21 cellular contexts compared by ENCODE assay signal in the genomic region with DNA sequence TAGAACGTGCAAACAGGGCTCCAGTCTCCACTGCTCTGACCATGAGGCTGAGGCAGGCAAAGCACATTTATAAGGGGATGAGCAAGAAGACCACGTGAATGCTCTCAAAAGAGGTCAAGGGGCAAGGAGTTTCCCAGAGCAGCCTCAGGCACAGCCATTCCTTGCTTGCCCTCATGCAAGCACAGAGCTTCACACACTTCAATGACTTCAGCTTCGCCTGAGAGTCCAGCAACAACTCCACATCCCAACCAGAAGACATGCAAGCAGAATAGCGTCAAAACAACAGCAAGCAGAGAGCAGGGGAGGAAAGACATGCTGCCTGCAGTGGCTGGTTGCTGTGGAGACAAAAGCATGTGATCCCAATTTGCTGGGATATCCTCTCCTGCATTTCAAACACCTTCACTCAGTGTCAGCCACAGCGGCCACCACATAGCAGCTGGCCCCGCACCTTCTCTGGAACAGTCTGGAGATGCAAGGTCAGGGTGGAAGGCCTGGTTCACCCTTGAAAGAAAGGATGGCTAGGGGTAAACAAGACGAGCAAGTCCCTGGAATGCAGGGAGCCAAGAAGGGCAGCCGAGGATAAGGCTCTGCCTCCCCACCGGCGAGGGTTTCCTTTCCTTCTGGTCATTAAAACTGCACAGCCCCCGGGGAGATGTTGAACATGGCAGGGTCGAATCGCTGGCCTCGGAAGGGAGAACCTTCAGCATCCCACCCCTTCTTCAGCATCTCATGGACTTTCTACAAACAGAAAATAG.
A peak's percentile ranks its signal among the peaks of the same experiment; 100 is the strongest.
DNase-seq lines count a peak whose midpoint lies in the region; ATAC-seq and TF ChIP-seq lines count a peak whose summit lies in the region.
"Had no signal": no experiment of that assay in that cellular context is flagged by ENCODE, and none has a peak within 500 bp of the region (broad histone marks: within the 10 kb centered on the region; RNA-seq: fewer than 3 reads in every experiment).

No MANE protein-coding gene starts in this region.

- H3K4me3 Mint-ChIP-seq in activated naive CD4-positive, alpha-beta T cell treated with anti-CD3 and anti-CD28 coated beads, Interleukin-2, amount 10 ng/mL, durations not matched to agents 7 days and 5 days = no peak overlapping the region
- H3K4me3 Mint-ChIP-seq: CD4-positive, alpha-beta memory T cell; mesothelial cell of epicardium; stimulated activated memory B cell treated with anti-CD40 and anti-IgM and Interleukin-4, amounts not matched to agents 10 μg/mL and 1 μg/mL and 100 μg/mL, for 72 hours had no signal

- no peaks in the 10 kb centered on the region for H3K9me3 Mint-ChIP-seq in activated naive CD4-positive, alpha-beta T cell treated with anti-CD3 and anti-CD28 coated beads, Interleukin-2, amount 10 ng/mL, durations not matched to agents 7 days and 5 days
- no peaks in the 10 kb centered on the region for H3K9me3 Mint-ChIP-seq in activated naive CD4-positive, alpha-beta T cell treated with anti-CD3 and anti-CD28 coated beads, Interleukin-2, amount 50 U/mL, for 72 hours
- H3K9me3 Mint-ChIP-seq: CD4-positive, alpha-beta memory T cell; mesothelial cell of epicardium; stimulated activated memory B cell treated with anti-CD40 and anti-IgM and Interleukin-4, amounts not matched to agents 10 μg/mL and 1 μg/mL and 100 μg/mL, for 72 hours had no signal

- H3K4me3 ChIP-seq in dorsolateral prefrontal cortex (peak overlapping the region in 1 of 59 donors; percentile 1), lung (no peak overlapping the region)

- WGBS in lung, 2 donors = 85 to 90% methylated on average over 14 of the region's 14 CpGs

- H3K27me3 Mint-ChIP-seq in activated naive CD4-positive, alpha-beta T cell treated with anti-CD3 and anti-CD28 coated beads, Interleukin-2, amount 10 ng/mL, durations not matched to agents 7 days and 5 days = no peaks in the 10 kb centered on the region
- H3K27me3 Mint-ChIP-seq: CD4-positive, alpha-beta memory T cell; stimulated activated memory B cell treated with anti-CD40 and anti-IgM and Interleukin-4, amounts not matched to agents 10 μg/mL and 1 μg/mL and 100 μg/mL, for 72 hours had no signal

- H3K4me1 ChIP-seq in lung (ENCODE audit: control insufficient read depth in 2 of 2, insufficient read depth in 2 of 2, low read length in 2 of 2) = no peaks in the 10 kb centered on the region

- peaks cover 28% of the 10 kb centered on the region for H3K36me3 Mint-ChIP-seq in activated naive CD4-positive, alpha-beta T cell treated with anti-CD3 and anti-CD28 coated beads, Interleukin-2, amount 10 ng/mL, durations not matched to agents 7 days and 5 days
- H3K36me3 Mint-ChIP-seq in activated naive CD4-positive, alpha-beta T cell treated with anti-CD3 and anti-CD28 coated beads, Interleukin-2, amount 50 U/mL, for 72 hours = no peaks in the 10 kb centered on the region

- ATAC-seq in activated naive CD4-positive, alpha-beta T cell treated with anti-CD3 and anti-CD28 coated beads, Interleukin-2, amount 50 U/mL, for 72 hours = no peak
- ATAC-seq in lung (ENCODE audit: insufficient read depth, low FRiP score) = no peak
- no peak for ATAC-seq in GM18867 (IDR thresholded peaks at IDR 0.05; ENCODE audit: unreplicated experiment)
- ATAC-seq: HepG2; stimulated activated memory B cell treated with anti-CD40 and anti-IgM and Interleukin-4, amounts not matched to agents 10 μg/mL and 1 μg/mL and 100 μg/mL, for 72 hours had no signal

- DNase-seq in activated naive CD4-positive, alpha-beta T cell treated with anti-CD3 and anti-CD28 coated beads, Interleukin-2, amount 10 ng/mL, durations not matched to agents 7 days and 5 days = no peak
- DNase-seq in activated naive CD4-positive, alpha-beta T cell treated with anti-CD3 and anti-CD28 coated beads, Interleukin-2, amount 50 U/mL, for 72 hours (ENCODE audit: low spot score in 2 of 2) = no peak
- DNase-seq in dorsolateral prefrontal cortex = peak in 2 of 10 donors; percentile 50 to 61
- peak; percentile 26 for DNase-seq in lung (ENCODE audit: low spot score)
- peak; percentile 39 for DNase-seq in superior temporal gyrus (ENCODE audit: extremely low spot score)
- DNase-seq in AML-193 (lab: John Stamatoyannopoulos, UW) = no peak
- no peak for DNase-seq in activated CD4-positive, alpha-beta T cell treated with anti-CD3 and anti-CD28 coated beads for 4 hours
- DNase-seq: ACHN; activated gamma-delta T cell; aorta; CD4-positive, alpha-beta memory T cell; HCEC 1CT; MV-4-11; NCI-H2081; NCI-H524 treated with DMSO at 0.1 percent for 48 hours; OCI-M1; SK-N-SH had no signal

- H3K4me1 Mint-ChIP-seq in activated naive CD4-positive, alpha-beta T cell treated with anti-CD3 and anti-CD28 coated beads, Interleukin-2, amount 10 ng/mL, durations not matched to agents 7 days and 5 days = no peaks in the 10 kb centered on the region
- H3K4me1 Mint-ChIP-seq: mesothelial cell of epicardium; stimulated activated memory B cell treated with anti-CD40 and anti-IgM and Interleukin-4, amounts not matched to agents 10 μg/mL and 1 μg/mL and 100 μg/mL, for 72 hours had no signal

- CTCF ChIA-PET in activated naive CD4-positive, alpha-beta T cell treated with anti-CD3 and anti-CD28 coated beads, Interleukin-2, amount 10 ng/mL, durations not matched to agents 7 days and 5 days (lab: Charles Lee) = no interaction called here

- peak overlapping the region; percentile 20 for H3K27ac Mint-ChIP-seq in activated naive CD4-positive, alpha-beta T cell treated with anti-CD3 and anti-CD28 coated beads, Interleukin-2, amount 10 ng/mL, durations not matched to agents 7 days and 5 days
- peak overlapping the region in 1 of 2 donors; percentile 39 for H3K27ac Mint-ChIP-seq in activated naive CD4-positive, alpha-beta T cell treated with anti-CD3 and anti-CD28 coated beads, Interleukin-2, amount 50 U/mL, for 72 hours
- H3K27ac Mint-ChIP-seq: mesothelial cell of epicardium; stimulated activated memory B cell treated with anti-CD40 and anti-IgM and Interleukin-4, amounts not matched to agents 10 μg/mL and 1 μg/mL and 100 μg/mL, for 72 hours had no signal

- no peaks in the 10 kb centered on the region for H3K9me3 ChIP-seq in lung (ENCODE audit: control insufficient read depth in 2 of 2, insufficient read depth in 1 of 2, low read length in 1 of 2)
- H3K9me3 ChIP-seq: SK-N-SH had no signal

- TF ChIP-seq CTCF in dorsolateral prefrontal cortex (IDR thresholded peaks at IDR 0.05 in 54 of 56, conservative IDR thresholded peaks at IDR 0.05 in 2 of 56; ENCODE audit: low read depth in 1 of 56, partially characterized antibody in 56 of 56) (no peak), lung (IDR thresholded peaks at IDR 0.05; ENCODE audit: control extremely low read depth, extremely low read depth) (no peak)

- H3K36me3 ChIP-seq in lung (ENCODE audit: control insufficient read depth in 2 of 2, insufficient read depth in 2 of 2, low read length in 2 of 2) = peaks cover 19 to 58% of the 10 kb centered on the region in 2 donors

- H3K27ac ChIP-seq in dorsolateral prefrontal cortex (peak overlapping the region in 55 of 59 donors; percentile 20 to 91 (median 74)), lung (ENCODE audit: low read depth in 1 of 2, low read length in 1 of 2) (no peak overlapping the region)

- intact Hi-C loops in dorsolateral prefrontal cortex (cut with DNase I) = no loop called here

- no peaks in the 10 kb centered on the region for H3K27me3 ChIP-seq in dorsolateral prefrontal cortex
- no peaks in the 10 kb centered on the region for H3K27me3 ChIP-seq in lung (ENCODE audit: control insufficient read depth, insufficient read depth)

Comparison
In these comparisons a context has a peak if more than half of its experiments do, and no peak if none do; other contexts are left out.
1. DNase-seq: peak in lung (single experiment) and superior temporal gyrus (single experiment); none in activated naive CD4-positive, alpha-beta T cell treated with anti-CD3 and anti-CD28 coated beads, Interleukin-2, amount 10 ng/mL, durations not matched to agents 7 days and 5 days (single experiment), activated naive CD4-positive, alpha-beta T cell treated with anti-CD3 and anti-CD28 coated beads, Interleukin-2, amount 50 U/mL, for 72 hours (0 of 2), AML-193 (0 of 2) and activated CD4-positive, alpha-beta T cell treated with anti-CD3 and anti-CD28 coated beads for 4 hours (0 of 2).
2. H3K27ac ChIP-seq: peak in dorsolateral prefrontal cortex (55 of 59); none in lung (0 of 2).